In genomic region chr1:56268519-56268918, GRCh38 we compare ENCODE assay signal across 24 cellular contexts.
"Had no signal": no experiment of that assay in that cellular context is flagged by ENCODE, and none has a peak within 500 bp of the region (broad histone marks: within the 10 kb centered on the region; RNA-seq: fewer than 3 reads in every experiment).

No MANE protein-coding gene starts in this region.

- H3K27ac ChIP-seq: coronary artery, dorsolateral prefrontal cortex, epithelial cell of prostate, esophagus squamous epithelium, gastrocnemius medialis, heart right ventricle, left lung, lower lobe of right lung had no signal

- H3K27ac Mint-ChIP-seq: mesothelial cell of epicardium, naive B cell had no signal

- H3K4me3 Mint-ChIP-seq: mesothelial cell of epicardium, naive B cell had no signal

- H3K4me1 ChIP-seq: left lung, lower lobe of right lung had no signal

- ATAC-seq: esophagus mucosa, gastrocnemius medialis, heart right ventricle, left cardiac atrium, left lung, left ventricle myocardium superior, lower lobe of right lung, mucosa of descending colon had no signal

- H3K36me3 ChIP-seq: esophagus squamous epithelium, gastrocnemius medialis, heart right ventricle, left lung, lower lobe of right lung had no signal

- DNase-seq: dermis blood vessel endothelial cell; dorsolateral prefrontal cortex; effector CD4-positive, alpha-beta T cell; effector memory CD4-positive, alpha-beta T cell; erythroblast; esophagus squamous epithelium; foreskin fibroblast; foreskin melanocyte; gastrocnemius medialis; glutamatergic neuron; head of caudate nucleus; heart right ventricle; hippocampal formation; left cardiac atrium; left lung; left ventricle myocardium superior; lower lobe of right lung; mesenchymal stem cell; mucosa of descending colon; naive B cell had no signal

- H3K4me3 ChIP-seq: coronary artery, dorsolateral prefrontal cortex, esophagus squamous epithelium, gastrocnemius medialis, heart right ventricle, left lung, lower lobe of right lung, mucosa of descending colon had no signal

- H3K9me3 ChIP-seq: esophagus squamous epithelium, gastrocnemius medialis, heart right ventricle, left lung, lower lobe of right lung, mucosa of descending colon had no signal

- H3K36me3 Mint-ChIP-seq: mesothelial cell of epicardium, naive B cell had no signal

- H3K27me3 ChIP-seq: dorsolateral prefrontal cortex, esophagus squamous epithelium, gastrocnemius medialis, left lung had no signal

- H3K4me1 Mint-ChIP-seq: naive B cell had no signal
